2 cellular contexts compared by ENCODE assay signal in genomic region chr2:211014906-211015305, GRCh38.
TF ChIP-seq lines count a peak whose summit lies in the region.

No MANE protein-coding gene starts in this region.

TF ChIP-seq in GM23338, 12 proteins besides CTCF, POLR2A, EP300 and RAD21 (continued from another document):
- TF ChIP-seq, protein P1, sequence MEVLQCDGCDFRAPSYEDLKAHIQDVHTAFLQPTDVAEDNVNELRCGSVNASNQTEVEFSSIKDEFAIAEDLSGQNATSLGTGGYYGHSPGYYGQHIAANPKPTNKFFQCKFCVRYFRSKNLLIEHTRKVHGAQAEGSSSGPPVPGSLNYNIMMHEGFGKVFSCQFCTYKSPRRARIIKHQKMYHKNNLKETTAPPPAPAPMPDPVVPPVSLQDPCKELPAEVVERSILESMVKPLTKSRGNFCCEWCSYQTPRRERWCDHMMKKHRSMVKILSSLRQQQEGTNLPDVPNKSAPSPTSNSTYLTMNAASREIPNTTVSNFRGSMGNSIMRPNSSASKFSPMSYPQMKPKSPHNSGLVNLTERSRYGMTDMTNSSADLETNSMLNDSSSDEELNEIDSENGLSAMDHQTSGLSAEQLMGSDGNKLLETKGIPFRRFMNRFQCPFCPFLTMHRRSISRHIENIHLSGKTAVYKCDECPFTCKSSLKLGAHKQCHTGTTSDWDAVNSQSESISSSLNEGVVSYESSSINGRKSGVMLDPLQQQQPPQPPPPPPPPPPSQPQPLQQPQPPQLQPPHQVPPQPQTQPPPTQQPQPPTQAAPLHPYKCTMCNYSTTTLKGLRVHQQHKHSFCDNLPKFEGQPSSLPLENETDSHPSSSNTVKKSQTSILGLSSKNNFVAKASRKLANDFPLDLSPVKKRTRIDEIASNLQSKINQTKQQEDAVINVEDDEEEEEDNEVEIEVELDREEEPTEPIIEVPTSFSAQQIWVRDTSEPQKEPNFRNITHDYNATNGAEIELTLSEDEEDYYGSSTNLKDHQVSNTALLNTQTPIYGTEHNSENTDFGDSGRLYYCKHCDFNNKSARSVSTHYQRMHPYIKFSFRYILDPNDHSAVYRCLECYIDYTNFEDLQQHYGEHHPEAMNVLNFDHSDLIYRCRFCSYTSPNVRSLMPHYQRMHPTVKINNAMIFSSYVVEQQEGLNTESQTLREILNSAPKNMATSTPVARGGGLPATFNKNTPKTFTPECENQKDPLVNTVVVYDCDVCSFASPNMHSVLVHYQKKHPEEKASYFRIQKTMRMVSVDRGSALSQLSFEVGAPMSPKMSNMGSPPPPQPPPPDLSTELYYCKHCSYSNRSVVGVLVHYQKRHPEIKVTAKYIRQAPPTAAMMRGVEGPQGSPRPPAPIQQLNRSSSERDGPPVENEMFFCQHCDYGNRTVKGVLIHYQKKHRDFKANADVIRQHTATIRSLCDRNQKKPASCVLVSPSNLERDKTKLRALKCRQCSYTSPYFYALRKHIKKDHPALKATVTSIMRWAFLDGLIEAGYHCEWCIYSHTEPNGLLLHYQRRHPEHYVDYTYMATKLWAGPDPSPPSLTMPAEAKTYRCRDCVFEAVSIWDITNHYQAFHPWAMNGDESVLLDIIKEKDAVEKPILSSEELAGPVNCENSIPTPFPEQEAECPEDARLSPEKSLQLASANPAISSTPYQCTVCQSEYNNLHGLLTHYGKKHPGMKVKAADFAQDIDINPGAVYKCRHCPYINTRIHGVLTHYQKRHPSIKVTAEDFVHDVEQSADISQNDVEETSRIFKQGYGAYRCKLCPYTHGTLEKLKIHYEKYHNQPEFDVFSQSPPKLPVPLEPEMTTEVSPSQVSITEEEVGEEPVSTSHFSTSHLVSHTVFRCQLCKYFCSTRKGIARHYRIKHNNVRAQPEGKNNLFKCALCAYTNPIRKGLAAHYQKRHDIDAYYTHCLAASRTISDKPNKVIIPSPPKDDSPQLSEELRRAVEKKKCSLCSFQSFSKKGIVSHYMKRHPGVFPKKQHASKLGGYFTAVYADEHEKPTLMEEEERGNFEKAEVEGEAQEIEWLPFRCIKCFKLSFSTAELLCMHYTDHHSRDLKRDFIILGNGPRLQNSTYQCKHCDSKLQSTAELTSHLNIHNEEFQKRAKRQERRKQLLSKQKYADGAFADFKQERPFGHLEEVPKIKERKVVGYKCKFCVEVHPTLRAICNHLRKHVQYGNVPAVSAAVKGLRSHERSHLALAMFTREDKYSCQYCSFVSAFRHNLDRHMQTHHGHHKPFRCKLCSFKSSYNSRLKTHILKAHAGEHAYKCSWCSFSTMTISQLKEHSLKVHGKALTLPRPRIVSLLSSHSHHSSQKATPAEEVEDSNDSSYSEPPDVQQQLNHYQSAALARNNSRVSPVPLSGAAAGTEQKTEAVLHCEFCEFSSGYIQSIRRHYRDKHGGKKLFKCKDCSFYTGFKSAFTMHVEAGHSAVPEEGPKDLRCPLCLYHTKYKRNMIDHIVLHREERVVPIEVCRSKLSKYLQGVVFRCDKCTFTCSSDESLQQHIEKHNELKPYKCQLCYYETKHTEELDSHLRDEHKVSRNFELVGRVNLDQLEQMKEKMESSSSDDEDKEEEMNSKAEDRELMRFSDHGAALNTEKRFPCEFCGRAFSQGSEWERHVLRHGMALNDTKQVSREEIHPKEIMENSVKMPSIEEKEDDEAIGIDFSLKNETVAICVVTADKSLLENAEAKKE (CRISPR knock-in tag; IDR thresholded peaks at IDR 0.05): no peak
- TF ChIP-seq NANOG (IDR thresholded peaks at IDR 0.05; ENCODE audit: borderline replicate concordance) (no peak), POLR2AphosphoS5 (IDR thresholded peaks at IDR 0.05; ENCODE audit: low read depth) (no peak), CREB1 (CRISPR knock-in tag; IDR thresholded peaks at IDR 0.05; ENCODE audit: low read depth) (no peak), REST (IDR thresholded peaks at IDR 0.05; ENCODE audit: unreplicated experiment) (no peak), STAT1 (IDR thresholded peaks at IDR 0.05; ENCODE audit: unreplicated experiment) (no peak), ZNF114 (CRISPR knock-in tag; IDR thresholded peaks at IDR 0.05) (no peak)

TF ChIP-seq in HepG2, 621 proteins besides CTCF, POLR2A, EP300 and RAD21 (continued from another document):
- TF ChIP-seq, protein P2, sequence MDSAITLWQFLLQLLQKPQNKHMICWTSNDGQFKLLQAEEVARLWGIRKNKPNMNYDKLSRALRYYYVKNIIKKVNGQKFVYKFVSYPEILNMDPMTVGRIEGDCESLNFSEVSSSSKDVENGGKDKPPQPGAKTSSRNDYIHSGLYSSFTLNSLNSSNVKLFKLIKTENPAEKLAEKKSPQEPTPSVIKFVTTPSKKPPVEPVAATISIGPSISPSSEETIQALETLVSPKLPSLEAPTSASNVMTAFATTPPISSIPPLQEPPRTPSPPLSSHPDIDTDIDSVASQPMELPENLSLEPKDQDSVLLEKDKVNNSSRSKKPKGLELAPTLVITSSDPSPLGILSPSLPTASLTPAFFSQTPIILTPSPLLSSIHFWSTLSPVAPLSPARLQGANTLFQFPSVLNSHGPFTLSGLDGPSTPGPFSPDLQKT (CRISPR knock-in tag; IDR thresholded peaks at IDR 0.05; ENCODE audit: borderline replicate concordance): no peak
- TF ChIP-seq MYC (CRISPR knock-in tag; IDR thresholded peaks at IDR 0.05; ENCODE audit: borderline replicate concordance) (no peak), ZNF816 (CRISPR knock-in tag; IDR thresholded peaks at IDR 0.05; ENCODE audit: borderline replicate concordance) (no peak), ZBTB42 (CRISPR knock-in tag; IDR thresholded peaks at IDR 0.05) (no peak), ATF7 (IDR thresholded peaks at IDR 0.05) (no peak), ATF7 (CRISPR knock-in tag; IDR thresholded peaks at IDR 0.05) (no peak), ZC3H4 (CRISPR knock-in tag; IDR thresholded peaks at IDR 0.05; ENCODE audit: borderline replicate concordance) (no peak), ZNF317 (CRISPR knock-in tag; IDR thresholded peaks at IDR 0.05) (no peak), ZNF724P (CRISPR knock-in tag; IDR thresholded peaks at IDR 0.05; ENCODE audit: borderline replicate concordance) (no peak), ZNF549 (CRISPR knock-in tag; IDR thresholded peaks at IDR 0.05) (no peak), NR3C1 (CRISPR knock-in tag; IDR thresholded peaks at IDR 0.05) (no peak)
- TF ChIP-seq, protein P3, sequence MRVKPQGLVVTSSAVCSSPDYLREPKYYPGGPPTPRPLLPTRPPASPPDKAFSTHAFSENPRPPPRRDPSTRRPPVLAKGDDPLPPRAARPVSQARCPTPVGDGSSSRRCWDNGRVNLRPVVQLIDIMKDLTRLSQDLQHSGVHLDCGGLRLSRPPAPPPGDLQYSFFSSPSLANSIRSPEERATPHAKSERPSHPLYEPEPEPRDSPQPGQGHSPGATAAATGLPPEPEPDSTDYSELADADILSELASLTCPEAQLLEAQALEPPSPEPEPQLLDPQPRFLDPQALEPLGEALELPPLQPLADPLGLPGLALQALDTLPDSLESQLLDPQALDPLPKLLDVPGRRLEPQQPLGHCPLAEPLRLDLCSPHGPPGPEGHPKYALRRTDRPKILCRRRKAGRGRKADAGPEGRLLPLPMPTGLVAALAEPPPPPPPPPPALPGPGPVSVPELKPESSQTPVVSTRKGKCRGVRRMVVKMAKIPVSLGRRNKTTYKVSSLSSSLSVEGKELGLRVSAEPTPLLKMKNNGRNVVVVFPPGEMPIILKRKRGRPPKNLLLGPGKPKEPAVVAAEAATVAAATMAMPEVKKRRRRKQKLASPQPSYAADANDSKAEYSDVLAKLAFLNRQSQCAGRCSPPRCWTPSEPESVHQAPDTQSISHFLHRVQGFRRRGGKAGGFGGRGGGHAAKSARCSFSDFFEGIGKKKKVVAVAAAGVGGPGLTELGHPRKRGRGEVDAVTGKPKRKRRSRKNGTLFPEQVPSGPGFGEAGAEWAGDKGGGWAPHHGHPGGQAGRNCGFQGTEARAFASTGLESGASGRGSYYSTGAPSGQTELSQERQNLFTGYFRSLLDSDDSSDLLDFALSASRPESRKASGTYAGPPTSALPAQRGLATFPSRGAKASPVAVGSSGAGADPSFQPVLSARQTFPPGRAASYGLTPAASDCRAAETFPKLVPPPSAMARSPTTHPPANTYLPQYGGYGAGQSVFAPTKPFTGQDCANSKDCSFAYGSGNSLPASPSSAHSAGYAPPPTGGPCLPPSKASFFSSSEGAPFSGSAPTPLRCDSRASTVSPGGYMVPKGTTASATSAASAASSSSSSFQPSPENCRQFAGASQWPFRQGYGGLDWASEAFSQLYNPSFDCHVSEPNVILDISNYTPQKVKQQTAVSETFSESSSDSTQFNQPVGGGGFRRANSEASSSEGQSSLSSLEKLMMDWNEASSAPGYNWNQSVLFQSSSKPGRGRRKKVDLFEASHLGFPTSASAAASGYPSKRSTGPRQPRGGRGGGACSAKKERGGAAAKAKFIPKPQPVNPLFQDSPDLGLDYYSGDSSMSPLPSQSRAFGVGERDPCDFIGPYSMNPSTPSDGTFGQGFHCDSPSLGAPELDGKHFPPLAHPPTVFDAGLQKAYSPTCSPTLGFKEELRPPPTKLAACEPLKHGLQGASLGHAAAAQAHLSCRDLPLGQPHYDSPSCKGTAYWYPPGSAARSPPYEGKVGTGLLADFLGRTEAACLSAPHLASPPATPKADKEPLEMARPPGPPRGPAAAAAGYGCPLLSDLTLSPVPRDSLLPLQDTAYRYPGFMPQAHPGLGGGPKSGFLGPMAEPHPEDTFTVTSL (CRISPR knock-in tag; IDR thresholded peaks at IDR 0.05; ENCODE audit: borderline replicate concordance): no peak
- TF ChIP-seq, protein P4, sequence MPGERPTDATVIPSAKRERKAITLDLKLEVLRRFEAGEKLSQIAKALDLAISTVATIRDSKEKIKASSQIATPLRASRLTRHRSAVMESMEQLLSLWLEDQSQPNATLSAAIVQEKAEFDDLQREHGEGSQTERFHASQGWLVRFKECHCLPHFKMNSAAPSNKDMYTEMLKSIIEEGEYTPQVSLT (CRISPR knock-in tag; IDR thresholded peaks at IDR 0.05; ENCODE audit: borderline replicate concordance, low read depth): no peak
